12 cellular contexts compared by ENCODE assay signal in the genomic region with DNA sequence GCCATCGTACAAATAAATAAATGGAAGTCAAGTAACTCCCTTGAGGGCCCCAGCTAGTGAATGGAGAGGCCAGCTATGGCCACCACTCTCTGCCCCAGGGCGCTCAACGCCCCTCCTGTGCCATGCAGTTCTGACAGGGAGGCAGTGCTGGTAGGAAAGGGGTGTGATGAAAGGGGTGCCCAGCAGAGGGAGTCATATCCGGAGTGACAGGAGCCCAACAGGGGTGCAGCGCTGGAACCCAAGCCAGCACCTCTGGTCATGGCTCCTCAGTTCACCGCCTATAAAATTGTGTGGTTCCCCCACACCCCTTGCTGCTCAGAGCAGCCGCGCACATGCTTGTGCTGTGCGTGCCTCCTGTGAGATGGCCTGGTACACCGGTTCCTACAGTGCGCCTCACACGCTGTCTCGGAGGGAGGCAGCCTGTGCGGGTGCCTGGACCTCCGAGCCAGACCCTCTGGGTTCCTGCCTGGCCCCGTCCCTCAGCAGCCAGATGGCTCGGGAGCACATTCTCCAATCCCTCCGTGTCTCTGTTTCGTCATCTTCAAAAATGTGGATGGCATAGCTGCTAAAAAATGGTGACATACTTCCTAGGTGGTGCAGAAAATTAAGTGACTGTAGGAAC.
DNase-seq lines count a peak whose midpoint lies in the region; ATAC-seq, FAIRE-seq and TF ChIP-seq lines count a peak whose summit lies in the region.
"Had no signal": no experiment of that assay in that cellular context is flagged by ENCODE, and none has a peak within 500 bp of the region (broad histone marks: within the 10 kb centered on the region; RNA-seq: fewer than 3 reads in every experiment).

No MANE protein-coding gene starts in this region.

- H3K4me3 ChIP-seq in GM12865 (ENCODE audit: low read depth, low read length) (no peak overlapping the region), small intestine (ENCODE audit: low read depth in 1 of 2, low read length in 2 of 2) (no peak overlapping the region)
- H3K4me3 ChIP-seq: left lung, right lobe of liver had no signal

- 89 to 93% (median 92%) methylated on average over 18 to 19 of the region's 19 CpGs for WGBS in small intestine, 3 donors

- no peak for DNase-seq in GM12865 (ENCODE audit: low read depth)
- DNase-seq in RPMI8226: peak; percentile 18
- DNase-seq in foreskin keratinocyte: no peak
- no peak for DNase-seq in small intestine
- no peak for DNase-seq in DMS153 treated with DMSO at 0.1 percent for 48 hours (lab: John Stamatoyannopoulos, UW; ENCODE audit: unreplicated experiment)
- DNase-seq: activated naive CD4-positive, alpha-beta T cell; CD4-positive, CD25-positive, alpha-beta regulatory T cell; left lung; right lobe of liver had no signal

- ATAC-seq in foreskin keratinocyte (peak; percentile 42), HG03097 (IDR thresholded peaks at IDR 0.05; ENCODE audit: low FRiP score, unreplicated experiment) (no peak), HG02973 (IDR thresholded peaks at IDR 0.05; ENCODE audit: unreplicated experiment) (no peak)
- ATAC-seq: left lung had no signal

- H3K36me3 ChIP-seq in small intestine (ENCODE audit: control insufficient read depth in 2 of 2, insufficient read depth in 2 of 2, low read length in 2 of 2): peaks cover 0 to 9% of the 10 kb centered on the region in 2 donors

- no peaks in the 10 kb centered on the region for H3K9me3 ChIP-seq in small intestine (ENCODE audit: control insufficient read depth, low read depth)
- H3K9me3 ChIP-seq: left lung, right lobe of liver had no signal

- no peak for FAIRE-seq in small intestine (lab: Jason Lieb, UNC)

- H3K27me3 ChIP-seq in foreskin keratinocyte (no peaks in the 10 kb centered on the region), small intestine (ENCODE audit: control insufficient read depth in 2 of 2, insufficient read depth in 2 of 2, low read length in 2 of 2) (no peaks in the 10 kb centered on the region)
- H3K27me3 ChIP-seq: left lung, right lobe of liver had no signal

- peaks cover 18% of the 10 kb centered on the region for H3K4me1 ChIP-seq in foreskin keratinocyte
- peaks cover 0 to 6% of the 10 kb centered on the region in 2 donors for H3K4me1 ChIP-seq in small intestine (ENCODE audit: control insufficient read depth in 2 of 2, insufficient read depth in 1 of 2, low read depth in 1 of 2, low read length in 1 of 2)

- H3K27ac ChIP-seq in 22Rv1 (no peak overlapping the region), foreskin keratinocyte (no peak overlapping the region), small intestine (ENCODE audit: low read depth in 1 of 2, low read length in 1 of 2) (no peak overlapping the region)
- H3K27ac ChIP-seq: left lung, right lobe of liver had no signal

- TF ChIP-seq CTCF in 22Rv1 (IDR thresholded peaks at IDR 0.05) (peak; percentile 48), GM12865 (IDR thresholded peaks at IDR 0.05; ENCODE audit: insufficient read depth, low read depth, low read length, missing control alignments) (peak; percentile 10), foreskin keratinocyte (conservative IDR thresholded peaks at IDR 0.05) (peak; percentile 43)
